Comparison of ENCODE assay signal across 28 cellular contexts in the genomic region with DNA sequence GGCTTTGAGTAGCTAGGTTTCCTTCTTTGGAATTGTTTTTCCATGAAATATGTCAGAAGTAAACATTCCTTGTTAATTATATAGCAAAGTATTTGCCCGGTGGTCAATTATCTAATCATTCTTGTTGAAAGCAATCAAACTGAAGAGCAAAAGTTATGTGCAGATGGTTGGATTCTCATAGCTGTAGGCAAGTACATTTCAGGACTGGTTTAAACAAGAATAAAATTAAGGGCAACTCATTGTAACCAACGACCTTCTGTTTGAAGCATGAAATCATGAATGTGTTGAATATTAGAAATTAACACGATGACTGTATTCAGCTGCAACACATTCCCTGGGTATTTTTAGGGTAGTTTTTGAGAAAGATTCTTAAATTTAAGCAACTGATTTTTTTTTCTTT.
"Had no signal": no experiment of that assay in that cellular context is flagged by ENCODE, and none has a peak within 500 bp of the region (broad histone marks: within the 10 kb centered on the region; RNA-seq: fewer than 3 reads in every experiment).

No MANE protein-coding gene starts in this region.

- DNase-seq: activated CD4-positive, alpha-beta memory T cell treated with anti-CD3 and anti-CD28 coated beads, Interleukin-2, amount 10 ng/mL, durations not matched to agents 7 days and 5 days; activated CD4-positive, alpha-beta T cell treated with anti-CD3 and anti-CD28 coated beads for 1 hour; activated CD4-positive, alpha-beta T cell treated with anti-CD3 and anti-CD28 coated beads for 4 hours; activated CD4-positive, alpha-beta T cell treated with anti-CD3 and anti-CD28 coated beads, Interleukin-2, amount 10 ng/mL, durations not matched to agents 7 days and 5 days; activated CD4-positive, alpha-beta T cell treated with anti-CD3 and anti-CD28 coated beads, Interleukin-2, amount 50 U/mL, for 4 hours; activated CD8-positive, alpha-beta memory T cell treated with anti-CD3 and anti-CD28 coated beads, Interleukin-2, amount 50 U/mL, for 48 hours; activated gamma-delta T cell; activated naive CD4-positive, alpha-beta T cell; activated naive CD4-positive, alpha-beta T cell treated with anti-CD3 and anti-CD28 coated beads, Interleukin-2, amount 10 ng/mL, durations not matched to agents 7 days and 5 days; activated naive CD8-positive, alpha-beta T cell treated with anti-CD3 and anti-CD28 coated beads, Interleukin-2, amount 10 ng/mL, durations not matched to agents 7 days and 5 days; activated T-cell treated with anti-CD3 and anti-CD28 coated beads for 4 hours; activated T-cell treated with anti-CD3 and anti-CD28 coated beads, Interleukin-2, amount 50 U/mL, for 24 hours; activated T-cell treated with anti-CD3 and anti-CD28 coated beads, Interleukin-2, amount 50 U/mL, for 72 hours; brain microvascular endothelial cell; dorsolateral prefrontal cortex; effector memory CD4-positive, alpha-beta T cell; endodermal cell; foreskin melanocyte; heart right ventricle; T-helper 17 cell; T1000 had no signal

- H3K4me3 ChIP-seq: ascending aorta, coronary artery, dorsolateral prefrontal cortex, gastroesophageal sphincter, heart right ventricle, hepatocyte had no signal

- ATAC-seq: activated naive CD4-positive, alpha-beta T cell treated with anti-CD3 and anti-CD28 coated beads, Interleukin-2, amount 50 U/mL, for 72 hours; activated T-cell treated with anti-CD3 and anti-CD28 coated beads, Interleukin-2, amount 50 U/mL, for 72 hours; esophagus mucosa; gastroesophageal sphincter; heart right ventricle; T-helper 17 cell had no signal

- FAIRE-seq: bronchial epithelial cell had no signal
